ENCODE assay signal across 8 cellular contexts in the genomic region with DNA sequence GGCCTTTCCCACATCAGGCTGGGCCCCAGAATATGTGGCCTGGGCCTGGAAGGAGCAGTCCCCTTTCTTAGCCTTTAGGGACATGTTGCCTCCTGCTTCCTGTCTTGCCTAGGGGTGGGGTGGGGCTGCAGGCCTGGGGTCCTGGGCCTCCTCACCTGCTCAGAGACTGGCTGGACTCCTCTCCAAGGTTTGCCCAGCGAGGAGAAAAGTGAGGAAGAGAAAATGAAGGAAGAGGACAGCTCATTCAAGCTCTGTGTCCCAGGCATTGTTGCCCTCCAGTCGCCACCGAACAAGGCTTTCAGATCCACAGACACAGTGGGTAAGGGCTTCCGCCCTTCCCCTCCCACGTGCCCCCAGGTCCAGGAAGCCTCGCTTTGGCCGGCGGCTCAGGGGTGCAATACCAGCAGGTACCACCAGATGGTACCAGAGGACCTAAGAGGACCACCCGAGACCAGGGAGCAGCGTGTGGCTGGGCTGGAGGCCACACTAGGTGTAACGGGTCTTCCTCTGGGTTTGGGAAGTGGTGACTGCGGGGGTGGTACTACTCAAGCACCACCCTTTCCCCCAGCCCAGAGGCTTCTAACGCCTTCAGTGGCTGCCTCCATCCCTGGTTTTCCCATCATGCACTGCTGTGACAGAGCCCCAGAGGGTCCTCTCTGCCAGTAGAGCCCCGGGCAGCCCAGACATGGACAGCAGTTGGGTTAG. TPM values are rescaled to one million over a fixed set of nuclear protein-coding genes. Genes with fewer than 3 reads are reported as not detected.
DNase-seq lines count a peak whose midpoint lies in the region; ATAC-seq, FAIRE-seq and TF ChIP-seq lines count a peak whose summit lies in the region.

No MANE protein-coding gene starts in this region.

- peak; percentile 48 for ATAC-seq in HG02840 (IDR thresholded peaks at IDR 0.05; ENCODE audit: low FRiP score, unreplicated experiment)
- no peak for ATAC-seq in GM18858 (IDR thresholded peaks at IDR 0.05; ENCODE audit: unreplicated experiment)

- H3K27ac ChIP-seq in kidney (ENCODE audit: low read depth in 2 of 2, low read length in 2 of 2): no peak overlapping the region

- peak overlapping the region; percentile 28 for H3K4me3 ChIP-seq in GM12865 (ENCODE audit: low read depth, low read length)
- H3K4me3 ChIP-seq in bronchial epithelial cell (ENCODE audit: low read depth, low read length): no peak overlapping the region
- no peak overlapping the region for H3K4me3 ChIP-seq in kidney (ENCODE audit: low read length in 2 of 2)

- no peaks in the 10 kb centered on the region for H3K9me3 ChIP-seq in kidney (ENCODE audit: control insufficient read depth in 1 of 2, low read length in 2 of 2)

- peaks cover 12 to 21% of the 10 kb centered on the region in 2 donors for H3K4me1 ChIP-seq in kidney (ENCODE audit: control insufficient read depth in 1 of 2, insufficient read depth in 1 of 2, low read depth in 1 of 2, low read length in 2 of 2)

- DNase-seq in GM12865 (ENCODE audit: low read depth) (peak; percentile 93), NCI-H2196 (lab: John Stamatoyannopoulos, UW; ENCODE audit: unreplicated experiment) (peak; percentile 78), bronchial epithelial cell (ENCODE audit: low read depth) (peak; percentile 49), kidney (peak; percentile 91)
- peak; percentile 61 to 89 (median 64) for DNase-seq in activated CD4-positive, CD25-positive, alpha-beta regulatory T cell (lab: John Stamatoyannopoulos, UW)
- peak; percentile 86 to 95 for DNase-seq in stimulated activated CD4-positive, alpha-beta T cell treated with anti-CD3 and anti-CD28 coated beads, Interleukin-2, amount 100 ng/mL, for 24 hours

- no peak for FAIRE-seq in bronchial epithelial cell (lab: Jason Lieb, UNC)
- FAIRE-seq in kidney (lab: Jason Lieb, UNC): no peak

- TF ChIP-seq CTCF in GM12865 (IDR thresholded peaks at IDR 0.05; ENCODE audit: insufficient read depth, low read depth, low read length, missing control alignments) (peak; percentile 92), bronchial epithelial cell (IDR thresholded peaks at IDR 0.05; ENCODE audit: insufficient read depth, low read length, severe bottlenecking) (peak; percentile 98), kidney (IDR thresholded peaks at IDR 0.05; ENCODE audit: borderline replicate concordance, extremely low read depth, insufficient read depth) (peak; percentile 99)

- intact Hi-C loops in kidney (cut with DNase I): loop anchor here (10.0 kb wide), 1 partner anchor 109 kb away; no protein-coding TSS in a partner anchor

- H3K36me3 ChIP-seq in bronchial epithelial cell (ENCODE audit: control insufficient read depth, insufficient read depth, low read length) (no peaks in the 10 kb centered on the region), kidney (ENCODE audit: control insufficient read depth in 1 of 2, insufficient read depth in 2 of 2, low read length in 2 of 2) (no peaks in the 10 kb centered on the region)

- no peak overlapping the region for H3K9ac ChIP-seq in kidney (ENCODE audit: low read length in 2 of 2)

- H3K27me3 ChIP-seq in bronchial epithelial cell (ENCODE audit: control insufficient read depth, insufficient read depth, low read length): no peaks in the 10 kb centered on the region

RNA-seq across cellular contexts. Expression of a gene that starts 5.5 kb away (rescaled TPM):
- total RNA-seq in bronchial epithelial cell (25.5 and 47.5 TPM in 2 replicates), kidney (22.3 TPM)
- 26.7 TPM for polyA plus RNA-seq in kidney (ENCODE audit: insufficient read depth, low read depth, low replicate concordance)

RNA-seq across cellular contexts. Expression of a gene that starts 35.6 kb away (rescaled TPM):
- 66.6 and 95.6 TPM in 2 replicates for total RNA-seq in bronchial epithelial cell
- 86.3 TPM for total RNA-seq in kidney
- 4.2 TPM for polyA plus RNA-seq in kidney (ENCODE audit: insufficient read depth, low read depth, low replicate concordance)
